In genomic region chr3:120854908-120855526, GRCh38 we compare ENCODE assay signal across 25 cellular contexts. TPM values are rescaled to one million over a fixed set of nuclear protein-coding genes. Genes with fewer than 3 reads are reported as not detected.
DNase-seq lines count a peak whose midpoint lies in the region; ATAC-seq and TF ChIP-seq lines count a peak whose summit lies in the region.
"Had no signal": no experiment of that assay in that cellular context is flagged by ENCODE, and none has a peak within 500 bp of the region (broad histone marks: within the 10 kb centered on the region; RNA-seq: fewer than 3 reads in every experiment).

No MANE protein-coding gene starts in this region.

- H3K9me3 Mint-ChIP-seq in endodermal cell, result no peaks in the 10 kb centered on the region
- H3K9me3 Mint-ChIP-seq: activated CD4-positive, alpha-beta T cell treated with anti-CD3 and anti-CD28 coated beads, Interleukin-2, amount 10 ng/mL, durations not matched to agents 24 days and 14 days; activated naive CD4-positive, alpha-beta T cell treated with anti-CD3 and anti-CD28 coated beads for 36 hours; activated T-cell treated with anti-CD3 and anti-CD28 coated beads, Interleukin-2, amount 50 U/mL, for 72 hours had no signal

- H3K36me3 ChIP-seq in endodermal cell (ENCODE audit: control insufficient read depth, insufficient read depth, low read length), result no peaks in the 10 kb centered on the region
- H3K36me3 ChIP-seq: breast epithelium, HAP-1, neutrophil had no signal

- peaks cover 19% of the 10 kb centered on the region for H3K4me1 ChIP-seq in endodermal cell (ENCODE audit: control insufficient read depth, insufficient read depth, low read length)
- H3K4me1 ChIP-seq: breast epithelium, HAP-1 had no signal

- peak; percentile 10 for DNase-seq in Daoy (ENCODE audit: low read depth)
- peak; percentile 36 for DNase-seq in NCI-H69 (lab: John Stamatoyannopoulos, UW)
- peak; percentile 49 for DNase-seq in endodermal cell
- peak; percentile 21 for DNase-seq in superior temporal gyrus (ENCODE audit: extremely low spot score)
- no peak for DNase-seq in NCI-H1930 (lab: John Stamatoyannopoulos, UW)
- DNase-seq in left cardiac atrium, result no peak
- DNase-seq: activated CD4-positive, alpha-beta T cell treated with anti-CD3 and anti-CD28 coated beads, Interleukin-2, amount 10 ng/mL, durations not matched to agents 24 days and 14 days; activated naive CD4-positive, alpha-beta T cell treated with anti-CD3 and anti-CD28 coated beads for 36 hours; activated T-cell treated with anti-CD3 and anti-CD28 coated beads, Interleukin-2, amount 50 U/mL, for 72 hours; GF-D8; Kasumi-1; kidney glomerular epithelial cell; NCI-H187; NCI-H226; NCI-H748 treated with DMSO at 0.1 percent for 48 hours had no signal

- no peak overlapping the region for H3K9ac ChIP-seq in endodermal cell (ENCODE audit: extremely low read depth, low read length, poor library complexity, severe bottlenecking)

- H3K4me1 Mint-ChIP-seq in endodermal cell, result peaks cover 23% of the 10 kb centered on the region
- H3K4me1 Mint-ChIP-seq: activated CD4-positive, alpha-beta T cell treated with anti-CD3 and anti-CD28 coated beads, Interleukin-2, amount 10 ng/mL, durations not matched to agents 24 days and 14 days; CD14-positive monocyte had no signal

- H3K9me3 ChIP-seq in endodermal cell (ENCODE audit: control insufficient read depth, low read length), result no peaks in the 10 kb centered on the region
- H3K9me3 ChIP-seq: breast epithelium, HAP-1, neutrophil had no signal

- H3K27ac ChIP-seq in endodermal cell (ENCODE audit: low read depth, low read length), result no peak overlapping the region
- H3K27ac ChIP-seq: breast epithelium, neutrophil, VCaP had no signal

- TF ChIP-seq CTCF in endodermal cell (conservative IDR thresholded peaks at IDR 0.05), result no peak

- no peaks in the 10 kb centered on the region for H3K36me3 Mint-ChIP-seq in endodermal cell (ENCODE audit: low read depth)
- H3K36me3 Mint-ChIP-seq: CD14-positive monocyte had no signal

- H3K27me3 Mint-ChIP-seq in endodermal cell (ENCODE audit: insufficient read depth), result no peaks in the 10 kb centered on the region

- 80 to 88% methylated on average over 1 to 3 of the region's 3 CpGs for WGBS in endodermal cell (ENCODE audit: insufficient coverage in 1 of 2, insufficient read length in 1 of 2), 2 experiments

- intact Hi-C loops in left cardiac atrium (cut with DNase I), result no loop called here

- no peaks in the 10 kb centered on the region for H3K27me3 ChIP-seq in endodermal cell (ENCODE audit: control insufficient read depth, insufficient read depth, low read length, poor library complexity, severe bottlenecking)
- H3K27me3 ChIP-seq: breast epithelium, neutrophil had no signal

- ATAC-seq in left cardiac atrium (no peak), GM18873 (IDR thresholded peaks at IDR 0.05; ENCODE audit: low FRiP score, unreplicated experiment) (no peak)
- ATAC-seq: activated T-cell treated with anti-CD3 and anti-CD28 coated beads, Interleukin-2, amount 50 U/mL, for 72 hours had no signal

- H3K27ac Mint-ChIP-seq in endodermal cell, result no peak overlapping the region
- H3K27ac Mint-ChIP-seq: activated CD4-positive, alpha-beta T cell treated with anti-CD3 and anti-CD28 coated beads, Interleukin-2, amount 10 ng/mL, durations not matched to agents 24 days and 14 days; activated naive CD4-positive, alpha-beta T cell treated with anti-CD3 and anti-CD28 coated beads for 36 hours; activated T-cell treated with anti-CD3 and anti-CD28 coated beads, Interleukin-2, amount 50 U/mL, for 72 hours; CD14-positive monocyte had no signal

- H3K4me3 ChIP-seq in endodermal cell (ENCODE audit: low read length), result no peak overlapping the region
- H3K4me3 ChIP-seq: breast epithelium, HAP-1 had no signal

- no peak overlapping the region for H3K4me3 Mint-ChIP-seq in endodermal cell
- H3K4me3 Mint-ChIP-seq: activated CD4-positive, alpha-beta T cell treated with anti-CD3 and anti-CD28 coated beads, Interleukin-2, amount 10 ng/mL, durations not matched to agents 24 days and 14 days; activated naive CD4-positive, alpha-beta T cell treated with anti-CD3 and anti-CD28 coated beads for 36 hours; activated T-cell treated with anti-CD3 and anti-CD28 coated beads, Interleukin-2, amount 50 U/mL, for 72 hours; CD14-positive monocyte had no signal

RNA-seq across cellular contexts. Expression of gene STXBP5L, which starts 53.0 kb away (rescaled TPM):
- total RNA-seq in Daoy (2014; rRNA removed; shearing (Covaris generic)), result 0.09 and 0.17 TPM in 2 replicates
- total RNA-seq in endodermal cell, result 1 to 10 TPM in 1 of 2 donors, under 1 TPM in 1; 0.97 to 3.6 TPM
- polyA plus RNA-seq in endodermal cell (2013, experiment 1 of 2), result 1.4 TPM
- 1.4 TPM for polyA plus RNA-seq in endodermal cell (2013, experiment 2 of 2)
- total RNA-seq in left cardiac atrium, result under 1 TPM in 1 of 2 donors, not detected in 1; 0.42 TPM
- total RNA-seq: activated CD4-positive, alpha-beta T cell treated with anti-CD3 and anti-CD28 coated beads, Interleukin-2, amount 10 ng/mL, durations not matched to agents 24 days and 14 days; activated naive CD4-positive, alpha-beta T cell treated with anti-CD3 and anti-CD28 coated beads for 36 hours; activated T-cell treated with anti-CD3 and anti-CD28 coated beads, Interleukin-2, amount 50 U/mL, for 72 hours; fibroblast of lung; lung microvascular endothelial cell; pulmonary artery endothelial cell; T-helper 2 cell treated with Interferon-gamma antibody and Interleukin-4, amounts not matched to agents 100 ng/mL and 5 ng/mL, for 36 hours had no signal
- polyA plus RNA-seq: CD14-positive monocyte, fibroblast of lung had no signal

Comparison
In these comparisons a context has a peak if more than half of its experiments do, and no peak if none do; other contexts are left out.
1. DNase-seq: peak in Daoy (single experiment), NCI-H69 (single experiment), endodermal cell (single experiment) and superior temporal gyrus (single experiment); none in NCI-H1930 (0 of 2) and left cardiac atrium (single experiment).